In genomic region chr7:37921340-37921805, GRCh38 we compare ENCODE assay signal across 1 cellular context.
TF ChIP-seq lines count a peak whose summit lies in the region.

No MANE protein-coding gene starts in this region.

TF ChIP-seq in HepG2, 621 proteins besides CTCF, POLR2A, EP300 and RAD21 (continued from another document and continues in another):
- TF ChIP-seq, protein P1, sequence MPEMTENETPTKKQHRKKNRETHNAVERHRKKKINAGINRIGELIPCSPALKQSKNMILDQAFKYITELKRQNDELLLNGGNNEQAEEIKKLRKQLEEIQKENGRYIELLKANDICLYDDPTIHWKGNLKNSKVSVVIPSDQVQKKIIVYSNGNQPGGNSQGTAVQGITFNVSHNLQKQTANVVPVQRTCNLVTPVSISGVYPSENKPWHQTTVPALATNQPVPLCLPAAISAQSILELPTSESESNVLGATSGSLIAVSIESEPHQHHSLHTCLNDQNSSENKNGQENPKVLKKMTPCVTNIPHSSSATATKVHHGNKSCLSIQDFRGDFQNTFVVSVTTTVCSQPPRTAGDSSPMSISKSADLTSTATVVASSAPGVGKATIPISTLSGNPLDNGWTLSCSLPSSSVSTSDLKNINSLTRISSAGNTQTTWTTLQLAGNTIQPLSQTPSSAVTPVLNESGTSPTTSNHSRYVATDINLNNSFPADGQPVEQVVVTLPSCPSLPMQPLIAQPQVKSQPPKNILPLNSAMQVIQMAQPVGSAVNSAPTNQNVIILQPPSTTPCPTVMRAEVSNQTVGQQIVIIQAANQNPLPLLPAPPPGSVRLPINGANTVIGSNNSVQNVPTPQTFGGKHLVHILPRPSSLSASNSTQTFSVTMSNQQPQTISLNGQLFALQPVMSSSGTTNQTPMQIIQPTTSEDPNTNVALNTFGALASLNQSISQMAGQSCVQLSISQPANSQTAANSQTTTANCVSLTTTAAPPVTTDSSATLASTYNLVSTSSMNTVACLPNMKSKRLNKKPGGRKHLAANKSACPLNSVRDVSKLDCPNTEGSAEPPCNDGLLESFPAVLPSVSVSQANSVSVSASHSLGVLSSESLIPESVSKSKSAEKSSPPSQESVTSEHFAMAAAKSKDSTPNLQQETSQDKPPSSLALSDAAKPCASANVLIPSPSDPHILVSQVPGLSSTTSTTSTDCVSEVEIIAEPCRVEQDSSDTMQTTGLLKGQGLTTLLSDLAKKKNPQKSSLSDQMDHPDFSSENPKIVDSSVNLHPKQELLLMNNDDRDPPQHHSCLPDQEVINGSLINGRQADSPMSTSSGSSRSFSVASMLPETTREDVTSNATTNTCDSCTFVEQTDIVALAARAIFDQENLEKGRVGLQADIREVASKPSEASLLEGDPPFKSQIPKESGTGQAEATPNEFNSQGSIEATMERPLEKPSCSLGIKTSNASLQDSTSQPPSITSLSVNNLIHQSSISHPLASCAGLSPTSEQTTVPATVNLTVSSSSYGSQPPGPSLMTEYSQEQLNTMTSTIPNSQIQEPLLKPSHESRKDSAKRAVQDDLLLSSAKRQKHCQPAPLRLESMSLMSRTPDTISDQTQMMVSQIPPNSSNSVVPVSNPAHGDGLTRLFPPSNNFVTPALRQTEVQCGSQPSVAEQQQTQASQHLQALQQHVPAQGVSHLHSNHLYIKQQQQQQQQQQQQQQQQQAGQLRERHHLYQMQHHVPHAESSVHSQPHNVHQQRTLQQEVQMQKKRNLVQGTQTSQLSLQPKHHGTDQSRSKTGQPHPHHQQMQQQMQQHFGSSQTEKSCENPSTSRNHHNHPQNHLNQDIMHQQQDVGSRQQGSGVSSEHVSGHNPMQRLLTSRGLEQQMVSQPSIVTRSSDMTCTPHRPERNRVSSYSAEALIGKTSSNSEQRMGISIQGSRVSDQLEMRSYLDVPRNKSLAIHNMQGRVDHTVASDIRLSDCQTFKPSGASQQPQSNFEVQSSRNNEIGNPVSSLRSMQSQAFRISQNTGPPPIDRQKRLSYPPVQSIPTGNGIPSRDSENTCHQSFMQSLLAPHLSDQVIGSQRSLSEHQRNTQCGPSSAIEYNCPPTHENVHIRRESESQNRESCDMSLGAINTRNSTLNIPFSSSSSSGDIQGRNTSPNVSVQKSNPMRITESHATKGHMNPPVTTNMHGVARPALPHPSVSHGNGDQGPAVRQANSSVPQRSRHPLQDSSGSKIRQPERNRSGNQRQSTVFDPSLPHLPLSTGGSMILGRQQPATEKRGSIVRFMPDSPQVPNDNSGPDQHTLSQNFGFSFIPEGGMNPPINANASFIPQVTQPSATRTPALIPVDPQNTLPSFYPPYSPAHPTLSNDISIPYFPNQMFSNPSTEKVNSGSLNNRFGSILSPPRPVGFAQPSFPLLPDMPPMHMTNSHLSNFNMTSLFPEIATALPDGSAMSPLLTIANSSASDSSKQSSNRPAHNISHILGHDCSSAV (CRISPR knock-in tag; IDR thresholded peaks at IDR 0.05; ENCODE audit: borderline replicate concordance) = no peak
- TF ChIP-seq ZFP62 (CRISPR knock-in tag; IDR thresholded peaks at IDR 0.05) (no peak), ZNF264 (CRISPR knock-in tag; IDR thresholded peaks at IDR 0.05) (no peak), ZNF230 (CRISPR knock-in tag; IDR thresholded peaks at IDR 0.05) (no peak), SNAI1 (CRISPR knock-in tag; IDR thresholded peaks at IDR 0.05; ENCODE audit: borderline replicate concordance) (peak; percentile 74; the same call in 1 of the 2 replicates), ZNF414 (CRISPR knock-in tag; IDR thresholded peaks at IDR 0.05) (peak; percentile 74; the same call in 1 of the 2 replicates), ZNF558 (CRISPR knock-in tag; IDR thresholded peaks at IDR 0.05; ENCODE audit: borderline replicate concordance) (no peak), NR0B2 (CRISPR knock-in tag; IDR thresholded peaks at IDR 0.05) (no peak), ZBTB26 (CRISPR knock-in tag; IDR thresholded peaks at IDR 0.05; ENCODE audit: borderline replicate concordance) (peak; percentile 53; the same call in 1 of the 2 replicates), FOXP1 (IDR thresholded peaks at IDR 0.05) (no peak), FOXP1 (CRISPR knock-in tag; IDR thresholded peaks at IDR 0.05) (no peak), ELF1 (CRISPR knock-in tag; IDR thresholded peaks at IDR 0.05) (no peak), POLR2AphosphoS5 (IDR thresholded peaks at IDR 0.05; ENCODE audit: low read depth, low read length) (peak; percentile 57; the same call in 1 of the 2 replicates), ZFP36 (IDR thresholded peaks at IDR 0.05; ENCODE audit: borderline replicate concordance, low read depth, low read length, partially characterized antibody) (no peak), ZNF75D (CRISPR knock-in tag; IDR thresholded peaks at IDR 0.05; ENCODE audit: borderline replicate concordance) (no peak), ZNF570 (CRISPR knock-in tag; IDR thresholded peaks at IDR 0.05; ENCODE audit: borderline replicate concordance) (no peak), GABPB1 (CRISPR knock-in tag; IDR thresholded peaks at IDR 0.05) (no peak; the same call in 1 of the 2 replicates), KDM5B (CRISPR knock-in tag; IDR thresholded peaks at IDR 0.05; ENCODE audit: borderline replicate concordance) (0 out of 2 replicates have a peak, but pooled peaks have one; percentile 62), ZNF350 (CRISPR knock-in tag; IDR thresholded peaks at IDR 0.05; ENCODE audit: borderline replicate concordance, low read depth) (no peak; the same call in 1 of the 2 replicates), ZBED4 (CRISPR knock-in tag; IDR thresholded peaks at IDR 0.05; ENCODE audit: borderline replicate concordance) (no peak), RXRB (CRISPR knock-in tag; IDR thresholded peaks at IDR 0.05; ENCODE audit: borderline replicate concordance) (0 out of 2 replicates have a peak, but pooled peaks have one; percentile 7), ZNF33A (CRISPR knock-in tag; IDR thresholded peaks at IDR 0.05; ENCODE audit: borderline replicate concordance) (no peak), SNAPC5 (CRISPR knock-in tag; IDR thresholded peaks at IDR 0.05; ENCODE audit: borderline replicate concordance) (no peak), ZNF850 (CRISPR knock-in tag; conservative IDR thresholded peaks at IDR 0.05) (no peak), GFI1 (CRISPR knock-in tag; IDR thresholded peaks at IDR 0.05; ENCODE audit: borderline replicate concordance) (no peak), NFRKB (IDR thresholded peaks at IDR 0.05) (no peak), SMAD9 (CRISPR knock-in tag; IDR thresholded peaks at IDR 0.05) (no peak), ZNF446 (CRISPR knock-in tag; IDR thresholded peaks at IDR 0.05) (no peak), ZNF3 (CRISPR knock-in tag; IDR thresholded peaks at IDR 0.05) (no peak), ZSCAN31 (CRISPR knock-in tag; IDR thresholded peaks at IDR 0.05; ENCODE audit: low read depth) (peak; percentile 18; the same call in 1 of the 2 replicates), SPEN (CRISPR knock-in tag; IDR thresholded peaks at IDR 0.05; ENCODE audit: low read depth) (no peak; the same call in 1 of the 2 replicates), THAP7 (CRISPR knock-in tag; IDR thresholded peaks at IDR 0.05) (no peak), HMG20A (CRISPR knock-in tag; IDR thresholded peaks at IDR 0.05; ENCODE audit: borderline replicate concordance) (0 out of 2 replicates have a peak, but pooled peaks have one; percentile 26)
- TF ChIP-seq, protein P2, sequence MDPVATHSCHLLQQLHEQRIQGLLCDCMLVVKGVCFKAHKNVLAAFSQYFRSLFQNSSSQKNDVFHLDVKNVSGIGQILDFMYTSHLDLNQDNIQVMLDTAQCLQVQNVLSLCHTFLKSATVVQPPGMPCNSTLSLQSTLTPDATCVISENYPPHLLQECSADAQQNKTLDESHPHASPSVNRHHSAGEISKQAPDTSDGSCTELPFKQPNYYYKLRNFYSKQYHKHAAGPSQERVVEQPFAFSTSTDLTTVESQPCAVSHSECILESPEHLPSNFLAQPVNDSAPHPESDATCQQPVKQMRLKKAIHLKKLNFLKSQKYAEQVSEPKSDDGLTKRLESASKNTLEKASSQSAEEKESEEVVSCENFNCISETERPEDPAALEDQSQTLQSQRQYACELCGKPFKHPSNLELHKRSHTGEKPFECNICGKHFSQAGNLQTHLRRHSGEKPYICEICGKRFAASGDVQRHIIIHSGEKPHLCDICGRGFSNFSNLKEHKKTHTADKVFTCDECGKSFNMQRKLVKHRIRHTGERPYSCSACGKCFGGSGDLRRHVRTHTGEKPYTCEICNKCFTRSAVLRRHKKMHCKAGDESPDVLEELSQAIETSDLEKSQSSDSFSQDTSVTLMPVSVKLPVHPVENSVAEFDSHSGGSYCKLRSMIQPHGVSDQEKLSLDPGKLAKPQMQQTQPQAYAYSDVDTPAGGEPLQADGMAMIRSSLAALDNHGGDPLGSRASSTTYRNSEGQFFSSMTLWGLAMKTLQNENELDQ (CRISPR knock-in tag; IDR thresholded peaks at IDR 0.05; ENCODE audit: borderline replicate concordance) = no peak
- TF ChIP-seq, protein P3, sequence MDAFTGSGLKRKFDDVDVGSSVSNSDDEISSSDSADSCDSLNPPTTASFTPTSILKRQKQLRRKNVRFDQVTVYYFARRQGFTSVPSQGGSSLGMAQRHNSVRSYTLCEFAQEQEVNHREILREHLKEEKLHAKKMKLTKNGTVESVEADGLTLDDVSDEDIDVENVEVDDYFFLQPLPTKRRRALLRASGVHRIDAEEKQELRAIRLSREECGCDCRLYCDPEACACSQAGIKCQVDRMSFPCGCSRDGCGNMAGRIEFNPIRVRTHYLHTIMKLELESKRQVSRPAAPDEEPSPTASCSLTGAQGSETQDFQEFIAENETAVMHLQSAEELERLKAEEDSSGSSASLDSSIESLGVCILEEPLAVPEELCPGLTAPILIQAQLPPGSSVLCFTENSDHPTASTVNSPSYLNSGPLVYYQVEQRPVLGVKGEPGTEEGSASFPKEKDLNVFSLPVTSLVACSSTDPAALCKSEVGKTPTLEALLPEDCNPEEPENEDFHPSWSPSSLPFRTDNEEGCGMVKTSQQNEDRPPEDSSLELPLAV (CRISPR knock-in tag; conservative IDR thresholded peaks at IDR 0.05; ENCODE audit: low read depth) = no peak
- TF ChIP-seq, protein P4, sequence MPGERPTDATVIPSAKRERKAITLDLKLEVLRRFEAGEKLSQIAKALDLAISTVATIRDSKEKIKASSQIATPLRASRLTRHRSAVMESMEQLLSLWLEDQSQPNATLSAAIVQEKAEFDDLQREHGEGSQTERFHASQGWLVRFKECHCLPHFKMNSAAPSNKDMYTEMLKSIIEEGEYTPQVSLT (CRISPR knock-in tag; IDR thresholded peaks at IDR 0.05; ENCODE audit: borderline replicate concordance, low read depth) = no peak
- TF ChIP-seq, protein P5, sequence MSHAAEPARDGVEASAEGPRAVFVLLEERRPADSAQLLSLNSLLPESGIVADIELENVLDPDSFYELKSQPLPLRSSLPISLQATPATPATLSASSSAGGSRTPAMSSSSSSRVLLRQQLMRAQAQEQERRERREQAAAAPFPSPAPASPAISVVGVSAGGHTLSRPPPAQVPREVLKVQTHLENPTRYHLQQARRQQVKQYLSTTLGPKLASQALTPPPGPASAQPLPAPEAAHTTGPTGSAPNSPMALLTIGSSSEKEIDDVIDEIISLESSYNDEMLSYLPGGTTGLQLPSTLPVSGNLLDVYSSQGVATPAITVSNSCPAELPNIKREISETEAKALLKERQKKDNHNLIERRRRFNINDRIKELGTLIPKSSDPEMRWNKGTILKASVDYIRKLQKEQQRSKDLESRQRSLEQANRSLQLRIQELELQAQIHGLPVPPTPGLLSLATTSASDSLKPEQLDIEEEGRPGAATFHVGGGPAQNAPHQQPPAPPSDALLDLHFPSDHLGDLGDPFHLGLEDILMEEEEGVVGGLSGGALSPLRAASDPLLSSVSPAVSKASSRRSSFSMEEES (CRISPR knock-in tag; IDR thresholded peaks at IDR 0.05) = no peak
